In genomic region chr9:125997510-125997823, GRCh38 we compare ENCODE assay signal across 1 cellular context.
TF ChIP-seq lines count a peak whose summit lies in the region.

No MANE protein-coding gene starts in this region.

TF ChIP-seq in HepG2, 621 proteins besides CTCF, POLR2A, EP300 and RAD21 (continued from another document):
- TF ChIP-seq TFAP4 (IDR thresholded peaks at IDR 0.05; ENCODE audit: borderline replicate concordance, low read depth) (no peak), GFI1 (CRISPR knock-in tag; IDR thresholded peaks at IDR 0.05; ENCODE audit: borderline replicate concordance) (no peak), ZBTB43 (CRISPR knock-in tag; conservative IDR thresholded peaks at IDR 0.05) (no peak), ZNF660 (CRISPR knock-in tag; IDR thresholded peaks at IDR 0.05; ENCODE audit: borderline replicate concordance, low read depth) (no peak), RBM39 (IDR thresholded peaks at IDR 0.05; ENCODE audit: low read depth, low read length, poor library complexity, severe bottlenecking) (no peak), WIZ (CRISPR knock-in tag; IDR thresholded peaks at IDR 0.05) (no peak)
